In the genomic region with DNA sequence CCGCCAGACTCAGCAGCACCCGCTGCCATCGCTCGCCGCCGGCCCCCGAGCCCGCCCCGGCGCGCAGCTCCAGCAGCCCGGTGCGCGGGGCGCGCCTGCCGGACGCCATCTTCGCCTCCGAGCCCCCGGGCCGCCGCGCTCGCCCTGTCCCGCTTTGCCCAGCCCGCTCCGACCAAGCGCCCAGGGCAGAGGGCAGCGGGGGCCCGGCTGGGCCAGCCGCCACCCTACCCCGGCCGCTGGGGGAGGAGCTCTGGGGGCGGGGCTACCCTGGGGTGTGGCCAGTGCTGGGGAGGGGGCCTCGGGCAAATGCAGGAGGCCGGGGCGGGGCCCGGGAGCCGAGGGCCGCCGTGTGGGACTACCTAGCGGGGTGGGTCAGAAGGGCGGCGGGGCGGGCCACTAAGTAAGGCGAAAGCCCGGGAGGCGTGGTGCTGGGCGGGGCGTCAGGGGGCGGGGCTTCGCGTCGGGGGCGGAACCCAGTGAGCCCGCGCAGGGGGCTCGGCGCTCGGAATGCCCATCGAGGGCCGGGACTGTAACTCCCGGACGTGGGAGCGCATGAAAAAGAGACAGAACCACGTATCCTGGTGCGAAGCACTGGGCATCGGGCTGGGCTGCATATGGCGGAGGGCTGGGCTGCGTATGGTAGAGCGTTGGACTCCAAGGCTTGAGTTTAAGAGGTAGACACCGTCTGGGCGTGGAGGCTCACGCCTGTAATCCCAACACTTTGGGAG, we compare ENCODE assay signal across 7 cellular contexts.
A peak's percentile ranks its signal among the peaks of the same experiment; 100 is the strongest.
DNase-seq lines count a peak whose midpoint lies in the region; ATAC-seq and FAIRE-seq lines count a peak whose summit lies in the region.

A gene (minus strand): TSS at position 252 of the 728 bp plus-strand sequence. CDS start 143 bp downstream, at position 109.

- peak within 1 kb of the TSS; percentile 88 for H3K27ac ChIP-seq in cingulate gyrus (ENCODE audit: low read depth, low read length)

- peak; percentile 75 for ATAC-seq in HG03139 (IDR thresholded peaks at IDR 0.05; ENCODE audit: unreplicated experiment)

- FAIRE-seq in GM18507 (lab: Jason Lieb, UNC), result no peak

- DNase-seq in GM18507 (ENCODE audit: extremely low spot score, insufficient read length, low read depth), result peak; percentile 85
- peak; percentile 77 to 94 for DNase-seq in NCI-H446 (lab: John Stamatoyannopoulos, UW)
- DNase-seq in activated CD4-positive, alpha-beta T cell treated with anti-CD3 and anti-CD28 coated beads for 4 hours, result peak; percentile 87 to 88
- peak; percentile 86 for DNase-seq in kidney tubule cell (ENCODE audit: low spot score)
- DNase-seq in stimulated activated CD4-positive, alpha-beta T cell treated with anti-CD3 and anti-CD28 coated beads, Interleukin-15, amount 100 ng/mL, for 48 hours (ENCODE audit: low read depth in 2 of 2), result peak; percentile 82 to 88

Comparison
In these comparisons a context has a peak if more than half of its experiments do, and no peak if none do; other contexts are left out.
1. Peak in every context shown above with its lines: DNase-seq, ATAC-seq and H3K27ac ChIP-seq.